1 cellular context compared by ENCODE assay signal in genomic region chr9:97280755-97281330, GRCh38.
A peak's percentile ranks its signal among the peaks of the same experiment; 100 is the strongest.
TF ChIP-seq lines count a peak whose summit lies in the region.

No MANE protein-coding gene starts in this region.

TF ChIP-seq in K562, 482 proteins besides CTCF, POLR2A, EP300 and RAD21 (continued from another document and continues in another):
- TF ChIP-seq MBD1 (CRISPR knock-in tag; IDR thresholded peaks at IDR 0.05) = no peak
- TF ChIP-seq CHD1 (IDR thresholded peaks at IDR 0.05; ENCODE audit: low read length) = no peak
- peak; percentile 43; the same call in 1 of the 2 replicates for TF ChIP-seq PML (IDR thresholded peaks at IDR 0.05; ENCODE audit: low read length)
- no peak for TF ChIP-seq HMGXB4 (CRISPR knock-in tag; IDR thresholded peaks at IDR 0.05)
- TF ChIP-seq SOX6 (IDR thresholded peaks at IDR 0.05) = peak; percentile 72
- TF ChIP-seq CBFA2T2 (conservative IDR thresholded peaks at IDR 0.05) = peak; percentile 69
- TF ChIP-seq ARID1B (IDR thresholded peaks at IDR 0.05) = peak; percentile 93
- TF ChIP-seq ZMIZ1 (IDR thresholded peaks at IDR 0.05; ENCODE audit: low read depth in 2 of 2, low read length in 2 of 2) = 0 out of 4 replicates have a peak, but pooled peaks of 1 of the 2 experiments have one; percentile 14
- no peak for TF ChIP-seq RUNX1 (IDR thresholded peaks at IDR 0.05; ENCODE audit: low read depth)
- TF ChIP-seq PBX2 (CRISPR knock-in tag; IDR thresholded peaks at IDR 0.05; ENCODE audit: low read depth) = no peak
- TF ChIP-seq PBX2 (tag; conservative IDR thresholded peaks at IDR 0.05; ENCODE audit: low read depth) = peak; percentile 31
- peak; percentile 87 for TF ChIP-seq SMARCA4 (IDR thresholded peaks at IDR 0.05)
- peak; percentile 32 for TF ChIP-seq C11orf30 (IDR thresholded peaks at IDR 0.05; ENCODE audit: low read depth)
- TF ChIP-seq PRDM10 (IDR thresholded peaks at IDR 0.05; ENCODE audit: partially characterized antibody) = no peak
- TF ChIP-seq ID3 (CRISPR knock-in tag; IDR thresholded peaks at IDR 0.05) = no peak
- TF ChIP-seq ID3 (tag; IDR thresholded peaks at IDR 0.05) = 0 out of 2 replicates have a peak, but pooled peaks have one; percentile 19
- TF ChIP-seq ETV5 (CRISPR knock-in tag; IDR thresholded peaks at IDR 0.05; ENCODE audit: low read depth) = 0 out of 2 replicates have a peak, but pooled peaks have one; percentile 44
- TF ChIP-seq NCOA2 (IDR thresholded peaks at IDR 0.05; ENCODE audit: partially characterized antibody in 2 of 2) = no peak
- TF ChIP-seq AFF4 (CRISPR knock-in tag; IDR thresholded peaks at IDR 0.05) = no peak
- TF ChIP-seq ZNF717 (CRISPR knock-in tag; IDR thresholded peaks at IDR 0.05) = no peak
- TF ChIP-seq POLR3G (IDR thresholded peaks at IDR 0.05; ENCODE audit: extremely low read depth, insufficient read length, insufficient replicate concordance) = no peak
- TF ChIP-seq MTA2 (IDR thresholded peaks at IDR 0.05; ENCODE audit: low read depth) = peak; percentile 69
- TF ChIP-seq TAL1 (IDR thresholded peaks at IDR 0.05) = peak; percentile 85
- 0 out of 2 replicates have a peak, but pooled peaks have one; percentile 45 for TF ChIP-seq ZEB2 (IDR thresholded peaks at IDR 0.05)
- TF ChIP-seq RREB1 (CRISPR knock-in tag; IDR thresholded peaks at IDR 0.05) = no peak
- peak; percentile 69 for TF ChIP-seq CCNT2 (IDR thresholded peaks at IDR 0.05; ENCODE audit: borderline replicate concordance, extremely low read depth, insufficient read length, low read depth, low read length)
- peak; percentile 81 for TF ChIP-seq CEBPB (tag; IDR thresholded peaks at IDR 0.05)
- peak; percentile 68 for TF ChIP-seq NCOR1 (IDR thresholded peaks at IDR 0.05)
- TF ChIP-seq TCF15 (CRISPR knock-in tag; IDR thresholded peaks at IDR 0.05) = no peak
- TF ChIP-seq CBFA2T3 (IDR thresholded peaks at IDR 0.05) = peak; percentile 81
- peak; percentile 44; the same call in 1 of the 2 replicates for TF ChIP-seq ADNP (tag; IDR thresholded peaks at IDR 0.05)
- peak; percentile 64; the same call in 1 of the 2 replicates for TF ChIP-seq SMARCE1 (IDR thresholded peaks at IDR 0.05)
